Comparison of ENCODE assay signal across 1 cellular context in the genomic region with DNA sequence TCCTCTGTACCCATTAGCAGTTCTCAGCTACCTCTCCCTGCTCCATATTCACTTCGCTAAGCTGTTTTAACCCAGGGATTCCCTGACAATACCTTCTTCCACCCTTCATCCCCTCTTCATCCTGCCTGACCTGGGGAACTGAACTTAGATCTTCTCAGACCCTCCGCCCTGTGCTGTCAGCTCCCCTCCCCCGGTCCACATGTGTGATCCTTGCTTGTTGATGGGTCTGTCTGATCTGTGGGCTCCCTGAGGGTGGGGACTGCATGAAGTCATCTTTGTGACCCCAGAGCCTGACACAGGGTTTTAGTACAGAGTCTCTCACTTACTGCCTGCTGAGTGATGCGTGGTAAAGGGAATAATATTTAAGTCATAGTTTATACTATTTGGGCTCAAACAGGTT.
TF ChIP-seq lines count a peak whose summit lies in the region.

No MANE protein-coding gene starts in this region.

TF ChIP-seq in GM23338, 12 proteins besides CTCF, POLR2A, EP300 and RAD21:
- TF ChIP-seq, protein P1, sequence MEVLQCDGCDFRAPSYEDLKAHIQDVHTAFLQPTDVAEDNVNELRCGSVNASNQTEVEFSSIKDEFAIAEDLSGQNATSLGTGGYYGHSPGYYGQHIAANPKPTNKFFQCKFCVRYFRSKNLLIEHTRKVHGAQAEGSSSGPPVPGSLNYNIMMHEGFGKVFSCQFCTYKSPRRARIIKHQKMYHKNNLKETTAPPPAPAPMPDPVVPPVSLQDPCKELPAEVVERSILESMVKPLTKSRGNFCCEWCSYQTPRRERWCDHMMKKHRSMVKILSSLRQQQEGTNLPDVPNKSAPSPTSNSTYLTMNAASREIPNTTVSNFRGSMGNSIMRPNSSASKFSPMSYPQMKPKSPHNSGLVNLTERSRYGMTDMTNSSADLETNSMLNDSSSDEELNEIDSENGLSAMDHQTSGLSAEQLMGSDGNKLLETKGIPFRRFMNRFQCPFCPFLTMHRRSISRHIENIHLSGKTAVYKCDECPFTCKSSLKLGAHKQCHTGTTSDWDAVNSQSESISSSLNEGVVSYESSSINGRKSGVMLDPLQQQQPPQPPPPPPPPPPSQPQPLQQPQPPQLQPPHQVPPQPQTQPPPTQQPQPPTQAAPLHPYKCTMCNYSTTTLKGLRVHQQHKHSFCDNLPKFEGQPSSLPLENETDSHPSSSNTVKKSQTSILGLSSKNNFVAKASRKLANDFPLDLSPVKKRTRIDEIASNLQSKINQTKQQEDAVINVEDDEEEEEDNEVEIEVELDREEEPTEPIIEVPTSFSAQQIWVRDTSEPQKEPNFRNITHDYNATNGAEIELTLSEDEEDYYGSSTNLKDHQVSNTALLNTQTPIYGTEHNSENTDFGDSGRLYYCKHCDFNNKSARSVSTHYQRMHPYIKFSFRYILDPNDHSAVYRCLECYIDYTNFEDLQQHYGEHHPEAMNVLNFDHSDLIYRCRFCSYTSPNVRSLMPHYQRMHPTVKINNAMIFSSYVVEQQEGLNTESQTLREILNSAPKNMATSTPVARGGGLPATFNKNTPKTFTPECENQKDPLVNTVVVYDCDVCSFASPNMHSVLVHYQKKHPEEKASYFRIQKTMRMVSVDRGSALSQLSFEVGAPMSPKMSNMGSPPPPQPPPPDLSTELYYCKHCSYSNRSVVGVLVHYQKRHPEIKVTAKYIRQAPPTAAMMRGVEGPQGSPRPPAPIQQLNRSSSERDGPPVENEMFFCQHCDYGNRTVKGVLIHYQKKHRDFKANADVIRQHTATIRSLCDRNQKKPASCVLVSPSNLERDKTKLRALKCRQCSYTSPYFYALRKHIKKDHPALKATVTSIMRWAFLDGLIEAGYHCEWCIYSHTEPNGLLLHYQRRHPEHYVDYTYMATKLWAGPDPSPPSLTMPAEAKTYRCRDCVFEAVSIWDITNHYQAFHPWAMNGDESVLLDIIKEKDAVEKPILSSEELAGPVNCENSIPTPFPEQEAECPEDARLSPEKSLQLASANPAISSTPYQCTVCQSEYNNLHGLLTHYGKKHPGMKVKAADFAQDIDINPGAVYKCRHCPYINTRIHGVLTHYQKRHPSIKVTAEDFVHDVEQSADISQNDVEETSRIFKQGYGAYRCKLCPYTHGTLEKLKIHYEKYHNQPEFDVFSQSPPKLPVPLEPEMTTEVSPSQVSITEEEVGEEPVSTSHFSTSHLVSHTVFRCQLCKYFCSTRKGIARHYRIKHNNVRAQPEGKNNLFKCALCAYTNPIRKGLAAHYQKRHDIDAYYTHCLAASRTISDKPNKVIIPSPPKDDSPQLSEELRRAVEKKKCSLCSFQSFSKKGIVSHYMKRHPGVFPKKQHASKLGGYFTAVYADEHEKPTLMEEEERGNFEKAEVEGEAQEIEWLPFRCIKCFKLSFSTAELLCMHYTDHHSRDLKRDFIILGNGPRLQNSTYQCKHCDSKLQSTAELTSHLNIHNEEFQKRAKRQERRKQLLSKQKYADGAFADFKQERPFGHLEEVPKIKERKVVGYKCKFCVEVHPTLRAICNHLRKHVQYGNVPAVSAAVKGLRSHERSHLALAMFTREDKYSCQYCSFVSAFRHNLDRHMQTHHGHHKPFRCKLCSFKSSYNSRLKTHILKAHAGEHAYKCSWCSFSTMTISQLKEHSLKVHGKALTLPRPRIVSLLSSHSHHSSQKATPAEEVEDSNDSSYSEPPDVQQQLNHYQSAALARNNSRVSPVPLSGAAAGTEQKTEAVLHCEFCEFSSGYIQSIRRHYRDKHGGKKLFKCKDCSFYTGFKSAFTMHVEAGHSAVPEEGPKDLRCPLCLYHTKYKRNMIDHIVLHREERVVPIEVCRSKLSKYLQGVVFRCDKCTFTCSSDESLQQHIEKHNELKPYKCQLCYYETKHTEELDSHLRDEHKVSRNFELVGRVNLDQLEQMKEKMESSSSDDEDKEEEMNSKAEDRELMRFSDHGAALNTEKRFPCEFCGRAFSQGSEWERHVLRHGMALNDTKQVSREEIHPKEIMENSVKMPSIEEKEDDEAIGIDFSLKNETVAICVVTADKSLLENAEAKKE (CRISPR knock-in tag; IDR thresholded peaks at IDR 0.05), result no peak
- TF ChIP-seq CREB1 (CRISPR knock-in tag; IDR thresholded peaks at IDR 0.05; ENCODE audit: low read depth) (no peak), EZH2 (IDR thresholded peaks at IDR 0.05; ENCODE audit: low read depth, unreplicated experiment) (no peak), EZH2phosphoT487 (IDR thresholded peaks at IDR 0.05; ENCODE audit: unreplicated experiment) (no peak), ZNF114 (CRISPR knock-in tag; IDR thresholded peaks at IDR 0.05) (no peak), ZNF331 (CRISPR knock-in tag; IDR thresholded peaks at IDR 0.05; ENCODE audit: low read depth) (no peak), JUNB (IDR thresholded peaks at IDR 0.05; ENCODE audit: unreplicated experiment) (no peak), NANOG (IDR thresholded peaks at IDR 0.05; ENCODE audit: borderline replicate concordance) (no peak), STAT1 (IDR thresholded peaks at IDR 0.05; ENCODE audit: unreplicated experiment) (no peak), POLR2AphosphoS5 (IDR thresholded peaks at IDR 0.05; ENCODE audit: low read depth) (no peak)
- TF ChIP-seq, protein P2, sequence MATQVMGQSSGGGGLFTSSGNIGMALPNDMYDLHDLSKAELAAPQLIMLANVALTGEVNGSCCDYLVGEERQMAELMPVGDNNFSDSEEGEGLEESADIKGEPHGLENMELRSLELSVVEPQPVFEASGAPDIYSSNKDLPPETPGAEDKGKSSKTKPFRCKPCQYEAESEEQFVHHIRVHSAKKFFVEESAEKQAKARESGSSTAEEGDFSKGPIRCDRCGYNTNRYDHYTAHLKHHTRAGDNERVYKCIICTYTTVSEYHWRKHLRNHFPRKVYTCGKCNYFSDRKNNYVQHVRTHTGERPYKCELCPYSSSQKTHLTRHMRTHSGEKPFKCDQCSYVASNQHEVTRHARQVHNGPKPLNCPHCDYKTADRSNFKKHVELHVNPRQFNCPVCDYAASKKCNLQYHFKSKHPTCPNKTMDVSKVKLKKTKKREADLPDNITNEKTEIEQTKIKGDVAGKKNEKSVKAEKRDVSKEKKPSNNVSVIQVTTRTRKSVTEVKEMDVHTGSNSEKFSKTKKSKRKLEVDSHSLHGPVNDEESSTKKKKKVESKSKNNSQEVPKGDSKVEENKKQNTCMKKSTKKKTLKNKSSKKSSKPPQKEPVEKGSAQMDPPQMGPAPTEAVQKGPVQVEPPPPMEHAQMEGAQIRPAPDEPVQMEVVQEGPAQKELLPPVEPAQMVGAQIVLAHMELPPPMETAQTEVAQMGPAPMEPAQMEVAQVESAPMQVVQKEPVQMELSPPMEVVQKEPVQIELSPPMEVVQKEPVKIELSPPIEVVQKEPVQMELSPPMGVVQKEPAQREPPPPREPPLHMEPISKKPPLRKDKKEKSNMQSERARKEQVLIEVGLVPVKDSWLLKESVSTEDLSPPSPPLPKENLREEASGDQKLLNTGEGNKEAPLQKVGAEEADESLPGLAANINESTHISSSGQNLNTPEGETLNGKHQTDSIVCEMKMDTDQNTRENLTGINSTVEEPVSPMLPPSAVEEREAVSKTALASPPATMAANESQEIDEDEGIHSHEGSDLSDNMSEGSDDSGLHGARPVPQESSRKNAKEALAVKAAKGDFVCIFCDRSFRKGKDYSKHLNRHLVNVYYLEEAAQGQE (IDR thresholded peaks at IDR 0.05; ENCODE audit: unreplicated experiment), result no peak
- TF ChIP-seq, protein P3, sequence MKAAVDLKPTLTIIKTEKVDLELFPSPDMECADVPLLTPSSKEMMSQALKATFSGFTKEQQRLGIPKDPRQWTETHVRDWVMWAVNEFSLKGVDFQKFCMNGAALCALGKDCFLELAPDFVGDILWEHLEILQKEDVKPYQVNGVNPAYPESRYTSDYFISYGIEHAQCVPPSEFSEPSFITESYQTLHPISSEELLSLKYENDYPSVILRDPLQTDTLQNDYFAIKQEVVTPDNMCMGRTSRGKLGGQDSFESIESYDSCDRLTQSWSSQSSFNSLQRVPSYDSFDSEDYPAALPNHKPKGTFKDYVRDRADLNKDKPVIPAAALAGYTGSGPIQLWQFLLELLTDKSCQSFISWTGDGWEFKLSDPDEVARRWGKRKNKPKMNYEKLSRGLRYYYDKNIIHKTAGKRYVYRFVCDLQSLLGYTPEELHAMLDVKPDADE (IDR thresholded peaks at IDR 0.05), result no peak
